In the genomic region with DNA sequence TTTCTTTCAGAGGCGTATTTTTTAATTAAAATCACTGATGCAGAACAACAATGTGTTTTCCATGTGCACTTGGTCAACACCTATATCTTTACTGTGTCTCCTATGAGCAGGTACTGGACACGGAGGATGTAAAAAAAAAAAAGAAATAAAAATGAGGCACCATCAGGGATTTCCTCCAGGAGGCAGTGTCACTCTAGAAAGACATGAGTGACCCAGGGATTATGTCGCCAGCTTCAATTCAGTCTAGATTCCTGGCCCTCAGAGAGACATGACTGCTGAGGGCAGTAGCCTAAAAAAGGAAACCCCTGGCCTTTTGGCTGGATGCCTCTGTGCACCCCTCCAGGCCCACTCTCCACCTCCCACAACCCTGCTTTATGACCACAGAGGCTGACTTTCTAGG, we compare ENCODE assay signal across 11 cellular contexts. TPM values are rescaled to one million over a fixed set of nuclear protein-coding genes. Genes with fewer than 3 reads are reported as not detected.
DNase-seq lines count a peak whose midpoint lies in the region; ATAC-seq and TF ChIP-seq lines count a peak whose summit lies in the region.
"Had no signal": no experiment of that assay in that cellular context is flagged by ENCODE, and none has a peak within 500 bp of the region (broad histone marks: within the 10 kb centered on the region; RNA-seq: fewer than 3 reads in every experiment).

No MANE protein-coding gene starts in this region.

- H3K27ac ChIP-seq in DND-41 (ENCODE audit: low read length) (no peak overlapping the region), MM.1S (ENCODE audit: low read length) (no peak overlapping the region)
- no peak overlapping the region for H3K27ac ChIP-seq in CD8-positive, alpha-beta memory T cell (ENCODE audit: low read depth, low read length)
- H3K27ac ChIP-seq: HL-60 had no signal

- no peak overlapping the region for H3K4me2 ChIP-seq in DND-41 (ENCODE audit: insufficient read depth, low read length)
- no peak overlapping the region for H3K4me2 ChIP-seq in MM.1S (ENCODE audit: low read depth, low read length)

- H3K79me2 ChIP-seq in DND-41 (ENCODE audit: insufficient read depth, low read length), result no peaks in the 10 kb centered on the region
- H3K79me2 ChIP-seq in MM.1S (ENCODE audit: low read length), result no peaks in the 10 kb centered on the region

- H2AFZ ChIP-seq in DND-41 (ENCODE audit: low read depth, low read length) (no peak overlapping the region), MM.1S (ENCODE audit: low read length) (no peak overlapping the region)

- H3K9me2 ChIP-seq in MM.1S (replicated peaks; ENCODE audit: insufficient read depth, low read length), result no peaks in the 10 kb centered on the region

- no peaks in the 10 kb centered on the region for H3K4me1 ChIP-seq in DND-41 (ENCODE audit: insufficient read depth, low read length)
- H3K4me1 ChIP-seq in MM.1S (ENCODE audit: low read length), result no peaks in the 10 kb centered on the region
- H3K4me1 ChIP-seq in CD8-positive, alpha-beta memory T cell (ENCODE audit: insufficient read depth, low read length), result no peaks in the 10 kb centered on the region

- POLR2A ChIA-PET in CD8-positive, alpha-beta memory T cell (lab: Charles Lee), result no interaction called here

- no peaks in the 10 kb centered on the region for H4K20me1 ChIP-seq in DND-41 (ENCODE audit: insufficient read depth, low read length)
- H4K20me1 ChIP-seq in MM.1S (ENCODE audit: insufficient read depth, low read length), result no peaks in the 10 kb centered on the region

- CTCF ChIA-PET in CD8-positive, alpha-beta memory T cell (lab: Charles Lee), result no interaction called here

- H3K4me3 ChIP-seq in DND-41 (ENCODE audit: low read depth in 1 of 2, low read length in 2 of 2), result no peak overlapping the region
- H3K4me3 ChIP-seq in MM.1S (ENCODE audit: low read length), result no peak overlapping the region
- no peak overlapping the region for H3K4me3 ChIP-seq in CD8-positive, alpha-beta memory T cell (ENCODE audit: low read length)

- no peak overlapping the region for H3K9ac ChIP-seq in DND-41 (ENCODE audit: low read depth, low read length)
- H3K9ac ChIP-seq in MM.1S (ENCODE audit: low read length), result no peak overlapping the region

- H3K4me3 Mint-ChIP-seq in nephron progenitor cell, result no peak overlapping the region
- no peak overlapping the region for H3K4me3 Mint-ChIP-seq in CD8-positive, alpha-beta memory T cell

- TF ChIP-seq CTCF in DND-41 (IDR thresholded peaks at IDR 0.05; ENCODE audit: borderline replicate concordance, extremely low read depth, low read length, poor library complexity, severe bottlenecking) (peak; percentile 20), MM.1S (IDR thresholded peaks at IDR 0.05; ENCODE audit: low read length) (peak; percentile 11; the same call in 1 of the 2 replicates), nephron progenitor cell (IDR thresholded peaks at IDR 0.05) (peak; percentile 25)

- H3K4me1 Mint-ChIP-seq in nephron progenitor cell, result no peaks in the 10 kb centered on the region
- no peaks in the 10 kb centered on the region for H3K4me1 Mint-ChIP-seq in CD8-positive, alpha-beta memory T cell

- ATAC-seq in DND-41 (ENCODE audit: insufficient read depth, low read depth) (no peak), esophagus mucosa (peak; percentile 26), GM18909 (IDR thresholded peaks at IDR 0.05; ENCODE audit: poor library complexity, unreplicated experiment) (no peak)

- no peaks in the 10 kb centered on the region for H3K36me3 ChIP-seq in DND-41 (ENCODE audit: insufficient read depth, low read length)
- H3K36me3 ChIP-seq in MM.1S (replicated peaks; ENCODE audit: insufficient read depth, low read length), result no peaks in the 10 kb centered on the region
- H3K36me3 ChIP-seq in CD8-positive, alpha-beta memory T cell (ENCODE audit: insufficient read depth, low read length), result no peaks in the 10 kb centered on the region

- H3K9me3 ChIP-seq in DND-41 (ENCODE audit: insufficient read depth, low read length, severe bottlenecking) (no peaks in the 10 kb centered on the region), MM.1S (replicated peaks; ENCODE audit: insufficient read depth, low read length) (no peaks in the 10 kb centered on the region)
- H3K9me3 ChIP-seq in CD8-positive, alpha-beta memory T cell (ENCODE audit: low read length), result no peaks in the 10 kb centered on the region

- no peak overlapping the region for H3K27ac Mint-ChIP-seq in nephron progenitor cell
- no peak overlapping the region for H3K27ac Mint-ChIP-seq in CD8-positive, alpha-beta memory T cell

- H3K27me3 Mint-ChIP-seq in nephron progenitor cell (ENCODE audit: low read depth, poor library complexity), result no peaks in the 10 kb centered on the region
- peaks cover 6 to 52% of the 10 kb centered on the region in 2 donors for H3K27me3 Mint-ChIP-seq in CD8-positive, alpha-beta memory T cell

- no peaks in the 10 kb centered on the region for H3K9me3 Mint-ChIP-seq in nephron progenitor cell
- H3K9me3 Mint-ChIP-seq in CD8-positive, alpha-beta memory T cell, result no peaks in the 10 kb centered on the region

- no peak for DNase-seq in DND-41
- DNase-seq in MM.1S, result no peak
- DNase-seq in nephron progenitor cell, result no peak
- no peak for DNase-seq in NCI-H1930 (lab: John Stamatoyannopoulos, UW)
- DNase-seq in NCI-H345 (lab: John Stamatoyannopoulos, UW), result no peak
- DNase-seq in CD8-positive, alpha-beta memory T cell, result no peak
- DNase-seq: posterior cingulate gyrus had no signal

- no peaks in the 10 kb centered on the region for H3K36me3 Mint-ChIP-seq in nephron progenitor cell (ENCODE audit: low read depth)
- H3K36me3 Mint-ChIP-seq in CD8-positive, alpha-beta memory T cell, result no peaks in the 10 kb centered on the region

- H3K27me3 ChIP-seq in DND-41 (ENCODE audit: insufficient read depth, low read length, poor library complexity) (peaks cover 5% of the 10 kb centered on the region), MM.1S (replicated peaks; ENCODE audit: insufficient read depth, low read length) (no peaks in the 10 kb centered on the region)
- peaks cover 3% of the 10 kb centered on the region for H3K27me3 ChIP-seq in CD8-positive, alpha-beta memory T cell (ENCODE audit: insufficient read depth, low read length, poor library complexity, severe bottlenecking)

- no peaks in the 10 kb centered on the region for H3F3A ChIP-seq in MM.1S (ENCODE audit: insufficient read depth, low read length)

RNA-seq across cellular contexts. Expression of a gene that starts 18.3 kb away (rescaled TPM):
- 30.9 TPM for total RNA-seq in esophagus mucosa
- not detected for total RNA-seq in CD8-positive, alpha-beta memory T cell
- not detected for polyA plus RNA-seq in CD8-positive, alpha-beta memory T cell
- total RNA-seq: T-helper 1 cell treated with Interleukin-12 subunit alpha and Interleukin-12 subunit beta and Interleukin-4 antibody, amounts not matched to agents 30 ng/mL and 1 ng/mL, for 36 hours had no signal

Comparison
In these comparisons a context has a peak if more than half of its experiments do, and no peak if none do; other contexts are left out.
1. RNA of a gene that starts 18.3 kb away (total RNA-seq): 30.9 TPM in esophagus mucosa (single experiment); not detected in CD8-positive, alpha-beta memory T cell; every median in the first group is over 10 times any median in the second.
2. Peak in every context shown above with its lines, with median percentiles within 50 percentile points of each other: CTCF ChIP-seq.